In the genomic region with DNA sequence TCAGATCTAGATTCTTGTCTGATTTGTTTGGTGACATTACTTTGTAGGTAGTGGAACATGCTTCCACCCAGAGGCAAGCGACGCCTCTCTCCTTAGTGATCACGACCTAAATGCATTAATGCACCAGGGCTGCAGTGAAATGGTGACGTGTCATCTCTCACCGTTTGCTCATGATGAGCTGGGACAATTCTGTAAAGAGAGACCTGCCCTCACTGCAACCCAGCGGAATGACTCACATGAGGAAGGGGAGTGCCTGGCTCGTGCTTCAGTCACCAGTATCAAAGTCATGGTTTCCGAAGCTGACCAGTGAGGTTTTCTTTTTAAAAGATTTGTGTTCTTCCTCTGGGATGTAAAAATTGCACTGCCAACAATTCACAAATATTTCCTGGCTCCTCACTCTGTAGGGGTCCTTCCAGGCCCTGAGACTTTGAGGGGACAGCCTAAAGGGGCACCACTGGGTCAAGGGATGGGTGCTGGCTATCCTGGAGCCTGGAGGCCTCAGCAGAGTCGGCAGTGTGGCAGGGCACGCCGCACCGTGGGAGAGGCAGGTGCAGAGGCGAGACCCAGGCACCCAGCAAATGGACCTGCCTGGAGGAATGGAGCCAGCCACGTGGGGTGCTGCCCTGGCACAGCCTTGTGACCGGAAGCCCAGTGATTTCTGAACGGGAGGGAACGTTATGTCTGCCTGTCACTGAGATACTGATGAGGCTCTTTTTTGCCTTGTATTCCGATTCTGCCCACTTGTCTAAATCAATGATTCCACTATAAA, we compare ENCODE assay signal across 1 cellular context.
TF ChIP-seq lines count a peak whose summit lies in the region.

No MANE protein-coding gene starts in this region.

TF ChIP-seq in HepG2, 621 proteins besides CTCF, POLR2A, EP300 and RAD21:
- no peak for TF ChIP-seq MXI1 (IDR thresholded peaks at IDR 0.05; ENCODE audit: borderline replicate concordance, low read depth, low read length)
- TF ChIP-seq KAT2B (IDR thresholded peaks at IDR 0.05; ENCODE audit: borderline replicate concordance, low read depth, low read length) = no peak
- no peak for TF ChIP-seq ZBTB38 (CRISPR knock-in tag; IDR thresholded peaks at IDR 0.05)
- TF ChIP-seq, protein P1, sequence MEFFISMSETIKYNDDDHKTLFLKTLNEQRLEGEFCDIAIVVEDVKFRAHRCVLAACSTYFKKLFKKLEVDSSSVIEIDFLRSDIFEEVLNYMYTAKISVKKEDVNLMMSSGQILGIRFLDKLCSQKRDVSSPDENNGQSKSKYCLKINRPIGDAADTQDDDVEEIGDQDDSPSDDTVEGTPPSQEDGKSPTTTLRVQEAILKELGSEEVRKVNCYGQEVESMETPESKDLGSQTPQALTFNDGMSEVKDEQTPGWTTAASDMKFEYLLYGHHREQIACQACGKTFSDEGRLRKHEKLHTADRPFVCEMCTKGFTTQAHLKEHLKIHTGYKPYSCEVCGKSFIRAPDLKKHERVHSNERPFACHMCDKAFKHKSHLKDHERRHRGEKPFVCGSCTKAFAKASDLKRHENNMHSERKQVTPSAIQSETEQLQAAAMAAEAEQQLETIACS (CRISPR knock-in tag; IDR thresholded peaks at IDR 0.05) = no peak
- no peak for TF ChIP-seq SALL1 (CRISPR knock-in tag; IDR thresholded peaks at IDR 0.05)
- TF ChIP-seq MBD4 (IDR thresholded peaks at IDR 0.05; ENCODE audit: borderline replicate concordance, low read length) = no peak
- no peak for TF ChIP-seq PHF21A (CRISPR knock-in tag; IDR thresholded peaks at IDR 0.05)
- no peak for TF ChIP-seq ZNF10 (CRISPR knock-in tag; IDR thresholded peaks at IDR 0.05; ENCODE audit: borderline replicate concordance, low read depth)
- no peak for TF ChIP-seq TBP (CRISPR knock-in tag; IDR thresholded peaks at IDR 0.05)
- no peak for TF ChIP-seq NBN (conservative IDR thresholded peaks at IDR 0.05)
- no peak for TF ChIP-seq ZNF343 (CRISPR knock-in tag; IDR thresholded peaks at IDR 0.05)
- TF ChIP-seq, protein P2, sequence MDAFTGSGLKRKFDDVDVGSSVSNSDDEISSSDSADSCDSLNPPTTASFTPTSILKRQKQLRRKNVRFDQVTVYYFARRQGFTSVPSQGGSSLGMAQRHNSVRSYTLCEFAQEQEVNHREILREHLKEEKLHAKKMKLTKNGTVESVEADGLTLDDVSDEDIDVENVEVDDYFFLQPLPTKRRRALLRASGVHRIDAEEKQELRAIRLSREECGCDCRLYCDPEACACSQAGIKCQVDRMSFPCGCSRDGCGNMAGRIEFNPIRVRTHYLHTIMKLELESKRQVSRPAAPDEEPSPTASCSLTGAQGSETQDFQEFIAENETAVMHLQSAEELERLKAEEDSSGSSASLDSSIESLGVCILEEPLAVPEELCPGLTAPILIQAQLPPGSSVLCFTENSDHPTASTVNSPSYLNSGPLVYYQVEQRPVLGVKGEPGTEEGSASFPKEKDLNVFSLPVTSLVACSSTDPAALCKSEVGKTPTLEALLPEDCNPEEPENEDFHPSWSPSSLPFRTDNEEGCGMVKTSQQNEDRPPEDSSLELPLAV (CRISPR knock-in tag; conservative IDR thresholded peaks at IDR 0.05; ENCODE audit: low read depth) = no peak
- TF ChIP-seq FLYWCH1 (CRISPR knock-in tag; IDR thresholded peaks at IDR 0.05) = no peak
- TF ChIP-seq ZNF598 (CRISPR knock-in tag; IDR thresholded peaks at IDR 0.05; ENCODE audit: borderline replicate concordance) = no peak
